ENCODE assay signal across 14 cellular contexts in genomic region chr1:107405241-107405640, GRCh38.
DNase-seq lines count a peak whose midpoint lies in the region; ATAC-seq and TF ChIP-seq lines count a peak whose summit lies in the region.
"Had no signal": no experiment of that assay in that cellular context is flagged by ENCODE, and none has a peak within 500 bp of the region (broad histone marks: within the 10 kb centered on the region; RNA-seq: fewer than 3 reads in every experiment).

No MANE protein-coding gene starts in this region.

- no peaks in the 10 kb centered on the region for H3K9me3 Mint-ChIP-seq in type B pancreatic cell
- H3K9me3 Mint-ChIP-seq in naive thymus-derived CD8-positive, alpha-beta T cell, result no peaks in the 10 kb centered on the region

- H3K36me3 ChIP-seq in adipocyte (ENCODE audit: control insufficient read depth, insufficient read depth, low read length, severe bottlenecking), result no peaks in the 10 kb centered on the region
- H3K36me3 ChIP-seq: uterus had no signal

- CTCF ChIA-PET in AG04449 (lab: Yijun Ruan, JAX), result interaction anchor here (0.9 to 1.7 kb wide), 3 partner anchors 25 to 343 kb away, joined by 3 to 6 read pairs (median 4); no protein-coding TSS in a partner anchor

- no peak overlapping the region for H3K27ac Mint-ChIP-seq in type B pancreatic cell
- no peak overlapping the region for H3K27ac Mint-ChIP-seq in naive thymus-derived CD8-positive, alpha-beta T cell

- H3K4me3 ChIP-seq in AG04449 (ENCODE audit: low read depth, low read length), result no peak overlapping the region
- H3K4me3 ChIP-seq in adipocyte (ENCODE audit: low read length), result peak overlapping the region; percentile 1
- H3K4me3 ChIP-seq: uterus had no signal

- no peaks in the 10 kb centered on the region for H3K27me3 Mint-ChIP-seq in type B pancreatic cell
- peaks cover 7 to 15% (median 11%) of the 10 kb centered on the region in 5 donors for H3K27me3 Mint-ChIP-seq in naive thymus-derived CD8-positive, alpha-beta T cell

- no peak for TF ChIP-seq CTCF in AG04449 (IDR thresholded peaks at IDR 0.05; ENCODE audit: insufficient read depth, low read length, missing control alignments)
- no peak for TF ChIP-seq CTCF in type B pancreatic cell (conservative IDR thresholded peaks at IDR 0.05)

- no peak overlapping the region for H3K4me3 Mint-ChIP-seq in type B pancreatic cell
- no peak overlapping the region for H3K4me3 Mint-ChIP-seq in naive thymus-derived CD8-positive, alpha-beta T cell

- H3K27me3 ChIP-seq in adipocyte (replicated peaks; ENCODE audit: control insufficient read depth, insufficient read depth, low read length), result no peaks in the 10 kb centered on the region
- H3K27me3 ChIP-seq: uterus had no signal

- peaks cover 16% of the 10 kb centered on the region for H3K4me1 ChIP-seq in adipocyte (ENCODE audit: control insufficient read depth, insufficient read depth, low read length)
- H3K4me1 ChIP-seq: uterus had no signal

- DNase-seq in AG04449 (ENCODE audit: low read depth, low spot score), result peak; percentile 28
- DNase-seq in HT1080 (ENCODE audit: low read depth), result peak; percentile 28
- peak; percentile 84 for DNase-seq in adipocyte (ENCODE audit: low read depth)
- peak; percentile 10 for DNase-seq in glomerular visceral epithelial cell (ENCODE audit: extremely low spot score)
- DNase-seq in type B pancreatic cell (ENCODE audit: extremely low spot score, unreplicated experiment), result no peak
- DNase-seq in naive thymus-derived CD8-positive, alpha-beta T cell, result no peak
- no peak for DNase-seq in NCI-H2171 (lab: John Stamatoyannopoulos, UW)
- DNase-seq: activated naive CD4-positive, alpha-beta T cell treated with anti-CD3 and anti-CD28 coated beads, Interleukin-2, amount 50 U/mL, for 16 hours; NCI-H1417; NCI-H69; uterus had no signal

- no peak overlapping the region for H3K9ac ChIP-seq in adipocyte (ENCODE audit: low read length)

- H3K36me3 Mint-ChIP-seq in type B pancreatic cell, result no peaks in the 10 kb centered on the region
- no peaks in the 10 kb centered on the region for H3K36me3 Mint-ChIP-seq in naive thymus-derived CD8-positive, alpha-beta T cell

- H3K4me1 Mint-ChIP-seq in type B pancreatic cell (ENCODE audit: unreplicated experiment), result no peaks in the 10 kb centered on the region
- no peaks in the 10 kb centered on the region for H3K4me1 Mint-ChIP-seq in naive thymus-derived CD8-positive, alpha-beta T cell

- POLR2A ChIA-PET in AG04449 (lab: Yijun Ruan, JAX), result no interaction called here
- POLR2A ChIA-PET in naive thymus-derived CD8-positive, alpha-beta T cell (lab: Charles Lee), result no interaction called here

- no peak for ATAC-seq in HG02840 (IDR thresholded peaks at IDR 0.05; ENCODE audit: low FRiP score, unreplicated experiment)
- ATAC-seq in naive thymus-derived CD8-positive, alpha-beta T cell, result no peak
- ATAC-seq: HCT116, Right ventricle myocardium inferior had no signal

- no peaks in the 10 kb centered on the region for H3K9me3 ChIP-seq in adipocyte (ENCODE audit: control insufficient read depth, low read length)
- H3K9me3 ChIP-seq: uterus had no signal

Comparison
In these comparisons a context has a peak if more than half of its experiments do, and no peak if none do; other contexts are left out.
1. DNase-seq: peak in AG04449 (single experiment), HT1080 (single experiment), adipocyte (single experiment) and glomerular visceral epithelial cell (single experiment); none in type B pancreatic cell (single experiment), naive thymus-derived CD8-positive, alpha-beta T cell (0 of 10) and NCI-H2171 (single experiment).